Comparison of ENCODE assay signal across 13 cellular contexts in genomic region chr10:99966306-99966705, GRCh38. TPM values are rescaled to one million over a fixed set of nuclear protein-coding genes. Genes with fewer than 3 reads are reported as not detected.
A peak's percentile ranks its signal among the peaks of the same experiment; 100 is the strongest.
DNase-seq lines count a peak whose midpoint lies in the region; ATAC-seq and TF ChIP-seq lines count a peak whose summit lies in the region.
"Had no signal": no experiment of that assay in that cellular context is flagged by ENCODE, and none has a peak within 500 bp of the region (broad histone marks: within the 10 kb centered on the region; RNA-seq: fewer than 3 reads in every experiment).

No MANE protein-coding gene starts in this region.

- H3K27ac Mint-ChIP-seq in MCF 10A (ENCODE audit: low read depth, unreplicated experiment) = peak overlapping the region; percentile 49
- H3K27ac Mint-ChIP-seq: T-helper 1 cell treated with Interleukin-12 subunit alpha and Interleukin-12 subunit beta and Interleukin-4 antibody, amounts not matched to agents 30 μg/mL and 1 μg/mL, for 36 hours had no signal

- CTCF ChIA-PET in MCF 10A (lab: Yijun Ruan, JAX) (interaction anchor here (0.5 to 3.4 kb wide), 11 partner anchors 9 to 641 kb away, joined by 3 to 27 read pairs (median 3); no protein-coding TSS in a partner anchor), SK-N-SH (lab: Yijun Ruan, JAX) (interaction anchor here (0.6 to 4.7 kb wide), 6 partner anchors 11 to 120 kb away, joined by 3 to 28 read pairs (median 4); partner anchors contain the start of gene DNMBP)

- no peak overlapping the region for H3K4me3 ChIP-seq in breast epithelium
- no peak overlapping the region; a peak in 1 of 4 replicates for H3K4me3 ChIP-seq in SK-N-SH (ENCODE audit: low read depth in 2 of 2, low read length in 1 of 2)
- no peak overlapping the region for H3K4me3 ChIP-seq in fibroblast of lung (replicated peaks in 1 of 4; ENCODE audit: control extremely low read depth in 1 of 4, insufficient read depth in 1 of 4, low read depth in 3 of 4, low read length in 4 of 4)
- no peak overlapping the region for H3K4me3 ChIP-seq in skeletal muscle satellite cell (ENCODE audit: low read length)
- H3K4me3 ChIP-seq: coronary artery, upper lobe of left lung had no signal

- POLR2A ChIA-PET in MCF 10A (lab: Yijun Ruan, JAX) (interaction anchor here (0.7 to 4.1 kb wide), 13 partner anchors 9 to 292 kb away, joined by 3 to 53 read pairs (median 5); partner anchors contain the start of gene DNMBP), SK-N-SH (lab: Yijun Ruan, JAX) (no interaction called here)

- no peak for TF ChIP-seq CTCF in MCF 10A (IDR thresholded peaks at IDR 0.05; ENCODE audit: unreplicated experiment)
- no peak for TF ChIP-seq CTCF in breast epithelium (IDR thresholded peaks at IDR 0.05)
- TF ChIP-seq CTCF in SK-N-SH (IDR thresholded peaks at IDR 0.05) = no peak
- TF ChIP-seq CTCF in fibroblast of lung (conservative IDR thresholded peaks at IDR 0.05 in 1 of 2, IDR thresholded peaks at IDR 0.05 in 1 of 2; ENCODE audit: low read depth in 1 of 2, low read length in 2 of 2) = no peak

- TF ChIP-seq EP300 in SK-N-SH (IDR thresholded peaks at IDR 0.05; ENCODE audit: borderline replicate concordance in 1 of 2, low read depth in 1 of 2, low read length in 1 of 2) = peak; percentile 80 to 100

- no TSS peak for BruUV-seq in MCF 10A (replicated peaks; lab: Mats Ljungman, UMichigan)

- H3K9me3 ChIP-seq in breast epithelium (no peaks in the 10 kb centered on the region), SK-N-SH (no peaks in the 10 kb centered on the region), fibroblast of lung (ENCODE audit: control insufficient read depth, insufficient read depth, low read depth, low read length) (no peaks in the 10 kb centered on the region), skeletal muscle satellite cell (replicated peaks; ENCODE audit: low read length) (no peaks in the 10 kb centered on the region)
- H3K9me3 ChIP-seq: upper lobe of left lung had no signal

- H3K4me1 Mint-ChIP-seq in MCF 10A (ENCODE audit: insufficient read depth, unreplicated experiment) = peaks cover 12% of the 10 kb centered on the region

- H3F3A ChIP-seq in SK-N-SH (replicated peaks; ENCODE audit: insufficient read depth) = peaks cover 63% of the 10 kb centered on the region

- H3K4me1 ChIP-seq in breast epithelium (no peaks in the 10 kb centered on the region), SK-N-SH (ENCODE audit: control insufficient read depth in 1 of 2, insufficient read depth in 2 of 2, low read depth in 1 of 2, low read length in 1 of 2) (peaks cover 2 to 31% of the 10 kb centered on the region in 2 experiments; a peak in 3 of 4 replicates), fibroblast of lung (ENCODE audit: control insufficient read depth, extremely low read depth, insufficient read depth, low read length) (peaks cover 14% of the 10 kb centered on the region), skeletal muscle satellite cell (ENCODE audit: control insufficient read depth, insufficient read depth, low read length) (peaks cover 39% of the 10 kb centered on the region)

- peak overlapping the region; percentile 68; the same call in 1 of the 2 replicates for H3K9ac ChIP-seq in SK-N-SH
- no peak overlapping the region for H3K9ac ChIP-seq in fibroblast of lung (ENCODE audit: insufficient read depth, low read length)
- H3K9ac ChIP-seq in skeletal muscle satellite cell (ENCODE audit: low read depth, low read length) = peak overlapping the region; percentile 59

- H3K27me3 ChIP-seq in breast epithelium = no peaks in the 10 kb centered on the region
- no peaks in the 10 kb centered on the region for H3K27me3 ChIP-seq in SK-N-SH (ENCODE audit: insufficient read depth)
- no peaks in the 10 kb centered on the region for H3K27me3 ChIP-seq in fibroblast of lung (ENCODE audit: control insufficient read depth, insufficient read depth, low read length)
- no peaks in the 10 kb centered on the region for H3K27me3 ChIP-seq in skeletal muscle satellite cell (ENCODE audit: control insufficient read depth, insufficient read depth, low read length)
- H3K27me3 ChIP-seq: upper lobe of left lung had no signal

- H3K9me2 ChIP-seq in SK-N-SH = no peaks in the 10 kb centered on the region

- TF ChIP-seq POLR2A in breast epithelium (IDR thresholded peaks at IDR 0.05) = no peak

- ATAC-seq in GM18511 (IDR thresholded peaks at IDR 0.05; ENCODE audit: unreplicated experiment) = no peak

- no peaks in the 10 kb centered on the region for H3K27me3 Mint-ChIP-seq in MCF 10A (ENCODE audit: insufficient read depth, unreplicated experiment)

- intact Hi-C loops in MCF 10A (cut with micrococcal nuclease) = loop anchor here (5.0 kb wide), 2 partner anchors 41 to 119 kb away; partner anchors contain the start of gene DNMBP
- intact Hi-C loops in breast epithelium (cut with DNase I; ENCODE audit: low total_unique reads) = no loop called here

- H3K36me3 ChIP-seq in breast epithelium (no peaks in the 10 kb centered on the region), SK-N-SH (replicated peaks in 1 of 2; ENCODE audit: control insufficient read depth in 1 of 2, insufficient read depth in 2 of 2, low read length in 1 of 2) (peaks cover 11 to 66% of the 10 kb centered on the region in 2 experiments), fibroblast of lung (ENCODE audit: control insufficient read depth, insufficient read depth, low read length) (peaks cover 3% of the 10 kb centered on the region), skeletal muscle satellite cell (ENCODE audit: insufficient read depth, low read length) (peaks cover 42% of the 10 kb centered on the region)

- H4K20me1 ChIP-seq in SK-N-SH (ENCODE audit: insufficient read depth) (no peaks in the 10 kb centered on the region), fibroblast of lung (ENCODE audit: control insufficient read depth, extremely low read depth, insufficient read depth, low read length) (no peaks in the 10 kb centered on the region)

- H3K27ac ChIP-seq in breast epithelium (peak overlapping the region in 1 of 2 donors; percentile 32), SK-N-SH (ENCODE audit: low read depth in 2 of 2, low read length in 1 of 2) (peak overlapping the region; percentile 60 to 98; a peak in 3 of 4 replicates), fibroblast of lung (ENCODE audit: insufficient read depth, low read length) (peak overlapping the region; percentile 13)

- H2AFZ ChIP-seq in SK-N-SH (ENCODE audit: low read depth) = no peak overlapping the region
- no peak overlapping the region for H2AFZ ChIP-seq in fibroblast of lung (ENCODE audit: low read length)

- peaks cover 45% of the 10 kb centered on the region for H3K36me3 Mint-ChIP-seq in MCF 10A (ENCODE audit: insufficient read depth, unreplicated experiment)

- DNase-seq in MCF 10A (ENCODE audit: unreplicated experiment) = peak; percentile 78
- DNase-seq in breast epithelium (ENCODE audit: low spot score in 2 of 2) = no peak
- DNase-seq in SK-N-SH = peak; percentile 19
- DNase-seq in fibroblast of lung (ENCODE audit: low read depth in 2 of 2) = peak; percentile 48 to 98
- DNase-seq in GOT3 (lab: John Stamatoyannopoulos, UW) = no peak
- DNase-seq in NCI-H1048 (lab: John Stamatoyannopoulos, UW) = no peak
- DNase-seq: activated T-cell treated with anti-CD3 and anti-CD28 coated beads, Interleukin-2, amount 50 U/mL, for 1 hour; upper lobe of left lung had no signal

- H3K79me2 ChIP-seq in SK-N-SH (ENCODE audit: insufficient read depth) = peaks cover 74% of the 10 kb centered on the region
- peaks cover 15% of the 10 kb centered on the region for H3K79me2 ChIP-seq in fibroblast of lung (ENCODE audit: control insufficient read depth, insufficient read depth, low read length)

- H3K4me3 Mint-ChIP-seq in MCF 10A (ENCODE audit: unreplicated experiment) = no peak overlapping the region
- H3K4me3 Mint-ChIP-seq: neural crest cell; T-helper 1 cell treated with Interleukin-12 subunit alpha and Interleukin-12 subunit beta and Interleukin-4 antibody, amounts not matched to agents 30 μg/mL and 1 μg/mL, for 36 hours had no signal

- WGBS in SK-N-SH (ENCODE audit: low lambda C conversion rate) = 12% methylated on average over 3 of the region's 3 CpGs

- no peak for TF ChIP-seq RAD21 in SK-N-SH (IDR thresholded peaks at IDR 0.05; ENCODE audit: low read length)

- H3K9me3 Mint-ChIP-seq in MCF 10A (ENCODE audit: unreplicated experiment) = no peaks in the 10 kb centered on the region
- H3K9me3 Mint-ChIP-seq: neural crest cell; T-helper 1 cell treated with Interleukin-12 subunit alpha and Interleukin-12 subunit beta and Interleukin-4 antibody, amounts not matched to agents 30 μg/mL and 1 μg/mL, for 36 hours had no signal

- H3K4me2 ChIP-seq in SK-N-SH (peak overlapping the region; percentile 58; the same call in 1 of the 2 replicates), fibroblast of lung (ENCODE audit: extremely low read depth, insufficient read depth, low read length) (no peak overlapping the region), skeletal muscle satellite cell (ENCODE audit: low read length) (peak overlapping the region; percentile 57)

TF ChIP-seq in SK-N-SH, 30 proteins besides CTCF, POLR2A, EP300 and RAD21 (continues in another document):
- TF ChIP-seq, protein P1, sequence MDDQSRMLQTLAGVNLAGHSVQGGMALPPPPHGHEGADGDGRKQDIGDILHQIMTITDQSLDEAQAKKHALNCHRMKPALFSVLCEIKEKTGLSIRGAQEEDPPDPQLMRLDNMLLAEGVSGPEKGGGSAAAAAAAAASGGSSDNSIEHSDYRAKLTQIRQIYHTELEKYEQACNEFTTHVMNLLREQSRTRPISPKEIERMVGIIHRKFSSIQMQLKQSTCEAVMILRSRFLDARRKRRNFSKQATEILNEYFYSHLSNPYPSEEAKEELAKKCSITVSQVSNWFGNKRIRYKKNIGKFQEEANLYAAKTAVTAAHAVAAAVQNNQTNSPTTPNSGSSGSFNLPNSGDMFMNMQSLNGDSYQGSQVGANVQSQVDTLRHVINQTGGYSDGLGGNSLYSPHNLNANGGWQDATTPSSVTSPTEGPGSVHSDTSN (IDR thresholded peaks at IDR 0.05) = peak; percentile 91
- TF ChIP-seq RFX5 (IDR thresholded peaks at IDR 0.05; ENCODE audit: low read length) = no peak
- peak; percentile 98 for TF ChIP-seq TEAD4 (IDR thresholded peaks at IDR 0.05; ENCODE audit: borderline replicate concordance, insufficient read depth)
- no peak for TF ChIP-seq CHD2 (IDR thresholded peaks at IDR 0.05; ENCODE audit: low read length, partially characterized antibody)

RNA-seq across cellular contexts. Expression of gene DNMBP, which starts 43.4 kb away (rescaled TPM):
- 11.3 and 14.3 TPM in 2 replicates for total RNA-seq in MCF 10A (2022)
- total RNA-seq in breast epithelium = 10 to 100 TPM; 15.1 to 20.6 (median 15.5) TPM
- 36.0 and 40.2 TPM in 2 replicates for polyA plus RNA-seq in SK-N-SH (2012; rRNA removed)
- 26.0 and 28.4 TPM in 2 replicates for polyA plus RNA-seq in SK-N-SH (2012; cell fraction: cytosol; rRNA removed)
- polyA plus RNA-seq in SK-N-SH (2012; cell fraction: nucleus; rRNA removed) = 82.1 and 97.2 TPM in 2 replicates
- 5.9 and 12.9 TPM in 2 replicates for total RNA-seq in fibroblast of lung
- 17.6 and 21.2 TPM in 2 replicates for polyA plus RNA-seq in fibroblast of lung
- 11.3 and 15.0 TPM in 2 replicates for polyA plus RNA-seq in fibroblast of lung (2012)
- polyA minus RNA-seq in fibroblast of lung (ENCODE audit: low replicate concordance) = 13.8 and 16.1 TPM in 2 replicates
- 19.0 and 21.5 TPM in 2 replicates for total RNA-seq in skeletal muscle satellite cell (2012; rRNA removed)

Comparison
In these comparisons a context has a peak if more than half of its experiments do, and no peak if none do; other contexts are left out.
1. DNase-seq: peak in MCF 10A (single experiment), SK-N-SH (single experiment) and fibroblast of lung (2 of 2); none in breast epithelium (0 of 2), GOT3 (single experiment) and NCI-H1048 (single experiment).